Comparison of ENCODE assay signal across 9 cellular contexts in genomic region chr2:200586644-200586975, GRCh38. TPM values are rescaled to one million over a fixed set of nuclear protein-coding genes. Genes with fewer than 3 reads are reported as not detected.
A peak's percentile ranks its signal among the peaks of the same experiment; 100 is the strongest.
DNase-seq lines count a peak whose midpoint lies in the region; ATAC-seq lines count a peak whose summit lies in the region.
"Had no signal": no experiment of that assay in that cellular context is flagged by ENCODE, and none has a peak within 500 bp of the region (broad histone marks: within the 10 kb centered on the region; RNA-seq: fewer than 3 reads in every experiment).

No MANE protein-coding gene starts in this region.

- H3K4me3 Mint-ChIP-seq in activated CD4-positive, alpha-beta T cell treated with anti-CD3 and anti-CD28 coated beads, Interleukin-2, amount 10 ng/mL, durations not matched to agents 24 days and 14 days, result peak overlapping the region; percentile 80
- peak overlapping the region; percentile 86 for H3K4me3 Mint-ChIP-seq in dendritic cell treated with granulocyte-macrophage colony-stimulating factor and Interleukin-4, amounts not matched to agents 40 ng/mL and 50 ng/mL, for 4 days
- peak overlapping the region; percentile 75 for H3K4me3 Mint-ChIP-seq in memory B cell

- no peak overlapping the region for H3K27ac Mint-ChIP-seq in activated CD4-positive, alpha-beta T cell treated with anti-CD3 and anti-CD28 coated beads, Interleukin-2, amount 10 ng/mL, durations not matched to agents 24 days and 14 days
- H3K27ac Mint-ChIP-seq in dendritic cell treated with granulocyte-macrophage colony-stimulating factor and Interleukin-4, amounts not matched to agents 40 ng/mL and 50 ng/mL, for 4 days, result peak overlapping the region; percentile 33
- H3K27ac Mint-ChIP-seq in memory B cell, result no peak overlapping the region

- H3K4me3 ChIP-seq in subcutaneous abdominal adipose tissue (ENCODE audit: low read depth in 1 of 5, low read length in 5 of 5), result peak overlapping the region; percentile 75 to 91 (median 83)
- H3K4me3 ChIP-seq: A549 had no signal

- intact Hi-C loops in activated CD4-positive, alpha-beta T cell treated with anti-CD3 and anti-CD28 coated beads, Interleukin-2, amount 10 ng/mL, durations not matched to agents 24 days and 14 days (cut with micrococcal nuclease), result no loop called here
- intact Hi-C loops in dendritic cell treated with granulocyte-macrophage colony-stimulating factor and Interleukin-4, amounts not matched to agents 40 ng/mL and 50 ng/mL, for 4 days (cut with micrococcal nuclease), result no loop called here

- no peak for ATAC-seq in memory B cell (ENCODE audit: low read depth)
- ATAC-seq in HG02938 (IDR thresholded peaks at IDR 0.05; ENCODE audit: unreplicated experiment), result no peak

- H3K9ac ChIP-seq in subcutaneous abdominal adipose tissue (ENCODE audit: low read length in 5 of 5), result peak overlapping the region; percentile 77 to 97 (median 85)

- peaks cover 6% of the 10 kb centered on the region for H3K4me1 Mint-ChIP-seq in activated CD4-positive, alpha-beta T cell treated with anti-CD3 and anti-CD28 coated beads, Interleukin-2, amount 10 ng/mL, durations not matched to agents 24 days and 14 days
- peaks cover 11% of the 10 kb centered on the region for H3K4me1 Mint-ChIP-seq in dendritic cell treated with granulocyte-macrophage colony-stimulating factor and Interleukin-4, amounts not matched to agents 40 ng/mL and 50 ng/mL, for 4 days (ENCODE audit: low read depth)
- H3K4me1 Mint-ChIP-seq in memory B cell, result peaks cover 12% of the 10 kb centered on the region

- H3K9me3 Mint-ChIP-seq in activated CD4-positive, alpha-beta T cell treated with anti-CD3 and anti-CD28 coated beads, Interleukin-2, amount 10 ng/mL, durations not matched to agents 24 days and 14 days, result no peaks in the 10 kb centered on the region
- no peaks in the 10 kb centered on the region for H3K9me3 Mint-ChIP-seq in dendritic cell treated with granulocyte-macrophage colony-stimulating factor and Interleukin-4, amounts not matched to agents 40 ng/mL and 50 ng/mL, for 4 days
- H3K9me3 Mint-ChIP-seq in memory B cell, result no peaks in the 10 kb centered on the region

- no peaks in the 10 kb centered on the region for H3K27me3 ChIP-seq in subcutaneous abdominal adipose tissue (ENCODE audit: control insufficient read depth in 5 of 5, insufficient read depth in 4 of 5, low read length in 5 of 5)

- peak overlapping the region; percentile 78 for H3K27ac ChIP-seq in subcutaneous abdominal adipose tissue (ENCODE audit: low read depth, low read length)
- H3K27ac ChIP-seq: A549 had no signal

- DNase-seq in activated CD4-positive, alpha-beta T cell treated with anti-CD3 and anti-CD28 coated beads, Interleukin-2, amount 10 ng/mL, durations not matched to agents 24 days and 14 days, result no peak
- DNase-seq in activated CD4-positive, alpha-beta T cell treated with anti-CD3 and anti-CD28 coated beads for 1 hour, result no peak
- no peak for DNase-seq in memory B cell (ENCODE audit: low spot score in 2 of 2)
- DNase-seq in NCI-H1436 (lab: John Stamatoyannopoulos, UW), result no peak
- DNase-seq in Ammon's horn (ENCODE audit: low spot score), result no peak

- H3K4me1 ChIP-seq in subcutaneous abdominal adipose tissue (ENCODE audit: control insufficient read depth in 5 of 5, insufficient read depth in 5 of 5, low read length in 5 of 5), result peaks cover 4 to 32% (median 27%) of the 10 kb centered on the region in 5 donors

- peaks cover 18% of the 10 kb centered on the region for H3K36me3 Mint-ChIP-seq in activated CD4-positive, alpha-beta T cell treated with anti-CD3 and anti-CD28 coated beads, Interleukin-2, amount 10 ng/mL, durations not matched to agents 24 days and 14 days (ENCODE audit: low read depth)
- H3K36me3 Mint-ChIP-seq in dendritic cell treated with granulocyte-macrophage colony-stimulating factor and Interleukin-4, amounts not matched to agents 40 ng/mL and 50 ng/mL, for 4 days (ENCODE audit: low read depth), result no peaks in the 10 kb centered on the region
- H3K36me3 Mint-ChIP-seq in memory B cell, result peaks cover 2% of the 10 kb centered on the region

- peaks cover 20% of the 10 kb centered on the region for H3K27me3 Mint-ChIP-seq in activated CD4-positive, alpha-beta T cell treated with anti-CD3 and anti-CD28 coated beads, Interleukin-2, amount 10 ng/mL, durations not matched to agents 24 days and 14 days
- H3K27me3 Mint-ChIP-seq in dendritic cell treated with granulocyte-macrophage colony-stimulating factor and Interleukin-4, amounts not matched to agents 40 ng/mL and 50 ng/mL, for 4 days, result peaks cover 15% of the 10 kb centered on the region
- peaks cover 13% of the 10 kb centered on the region for H3K27me3 Mint-ChIP-seq in memory B cell

- H3K36me3 ChIP-seq in subcutaneous abdominal adipose tissue (ENCODE audit: control insufficient read depth in 5 of 5, insufficient read depth in 5 of 5, low read length in 5 of 5), result no peaks in the 10 kb centered on the region

- no peaks in the 10 kb centered on the region for H3K9me3 ChIP-seq in subcutaneous abdominal adipose tissue (ENCODE audit: control insufficient read depth in 5 of 5, low read length in 5 of 5)
- H3K9me3 ChIP-seq: A549 had no signal

RNA-seq across cellular contexts. Expression of gene AOX1, which starts 0.8 kb away (rescaled TPM):
- total RNA-seq in activated CD4-positive, alpha-beta T cell treated with anti-CD3 and anti-CD28 coated beads, Interleukin-2, amount 10 ng/mL, durations not matched to agents 24 days and 14 days, result 0.26 TPM in 1 of 2 replicates, not detected in the other
